1 cellular context compared by ENCODE assay signal in the genomic region with DNA sequence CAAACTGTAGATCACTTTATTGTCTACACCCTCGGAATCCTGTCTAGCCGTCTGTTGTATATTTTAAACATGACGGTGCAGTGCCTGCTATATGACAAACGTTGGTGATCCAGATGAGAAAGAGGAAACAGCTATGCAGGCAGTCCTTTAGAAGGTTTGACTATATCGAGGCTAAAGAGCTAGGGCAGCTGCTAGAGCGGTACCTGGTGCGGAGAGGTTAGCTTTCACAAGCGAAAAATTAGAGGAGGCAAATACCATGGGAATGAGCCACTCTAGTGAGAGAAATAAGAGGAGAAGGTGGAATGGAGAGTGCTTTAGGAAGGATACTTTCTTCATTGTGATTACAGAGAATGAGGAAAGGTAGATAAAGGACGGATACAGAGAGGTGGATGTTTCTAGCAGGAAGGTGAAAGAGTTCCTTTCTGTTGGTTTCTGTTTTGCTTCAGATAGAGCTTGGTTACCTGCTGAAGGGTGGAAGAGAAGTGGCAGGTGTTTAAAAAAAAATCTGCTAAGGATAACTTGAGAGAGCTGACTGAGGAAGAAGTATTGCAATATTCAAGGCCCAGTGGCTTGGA.
TF ChIP-seq lines count a peak whose summit lies in the region.

No MANE protein-coding gene starts in this region.

TF ChIP-seq in K562, 482 proteins besides CTCF, POLR2A, EP300 and RAD21 (continued from another document):
- TF ChIP-seq TAF1 (IDR thresholded peaks at IDR 0.05; ENCODE audit: control insufficient read depth, extremely low read depth, insufficient read depth, low read length, severe bottlenecking) (no peak), ZNF384 (IDR thresholded peaks at IDR 0.05; ENCODE audit: low read depth, low read length) (no peak)
- TF ChIP-seq, protein P1, sequence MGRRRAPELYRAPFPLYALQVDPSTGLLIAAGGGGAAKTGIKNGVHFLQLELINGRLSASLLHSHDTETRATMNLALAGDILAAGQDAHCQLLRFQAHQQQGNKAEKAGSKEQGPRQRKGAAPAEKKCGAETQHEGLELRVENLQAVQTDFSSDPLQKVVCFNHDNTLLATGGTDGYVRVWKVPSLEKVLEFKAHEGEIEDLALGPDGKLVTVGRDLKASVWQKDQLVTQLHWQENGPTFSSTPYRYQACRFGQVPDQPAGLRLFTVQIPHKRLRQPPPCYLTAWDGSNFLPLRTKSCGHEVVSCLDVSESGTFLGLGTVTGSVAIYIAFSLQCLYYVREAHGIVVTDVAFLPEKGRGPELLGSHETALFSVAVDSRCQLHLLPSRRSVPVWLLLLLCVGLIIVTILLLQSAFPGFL (CRISPR knock-in tag; IDR thresholded peaks at IDR 0.05): no peak
